In genomic region chr10:77678146-77678545, GRCh38 we compare ENCODE assay signal across 1 cellular context.
TF ChIP-seq lines count a peak whose summit lies in the region.

No MANE protein-coding gene starts in this region.

TF ChIP-seq in GM12878, 131 proteins besides CTCF, POLR2A, EP300 and RAD21:
- TF ChIP-seq PBX3 (IDR thresholded peaks at IDR 0.05; ENCODE audit: insufficient replicate concordance, low read depth, low read length), result no peak
- TF ChIP-seq ZNF274 (IDR thresholded peaks at IDR 0.05; ENCODE audit: insufficient read depth, insufficient read length), result no peak
- no peak for TF ChIP-seq PAX8 (IDR thresholded peaks at IDR 0.05)
- no peak for TF ChIP-seq NR2C2 (IDR thresholded peaks at IDR 0.05; ENCODE audit: borderline replicate concordance, control insufficient read depth, insufficient read length, low read depth)
- TF ChIP-seq IKZF2 (IDR thresholded peaks at IDR 0.05), result no peak
- no peak for TF ChIP-seq PKNOX1 (IDR thresholded peaks at IDR 0.05)
- TF ChIP-seq NBN (IDR thresholded peaks at IDR 0.05), result no peak
- TF ChIP-seq NR2C1 (IDR thresholded peaks at IDR 0.05), result no peak
- no peak for TF ChIP-seq ETV6 (conservative IDR thresholded peaks at IDR 0.05 in 1 of 2, IDR thresholded peaks at IDR 0.05 in 1 of 2; ENCODE audit: borderline replicate concordance in 1 of 2, low read depth in 1 of 2)
- no peak for TF ChIP-seq RUNX3 (IDR thresholded peaks at IDR 0.05; ENCODE audit: low read length)
- TF ChIP-seq NFXL1 (IDR thresholded peaks at IDR 0.05; ENCODE audit: borderline replicate concordance), result no peak
- no peak for TF ChIP-seq NFIC (IDR thresholded peaks at IDR 0.05; ENCODE audit: low read depth, low read length)
- TF ChIP-seq SMC3 (IDR thresholded peaks at IDR 0.05; ENCODE audit: borderline replicate concordance, low read length), result no peak
- TF ChIP-seq EED (IDR thresholded peaks at IDR 0.05; ENCODE audit: low read depth), result no peak
- TF ChIP-seq SREBF1 (IDR thresholded peaks at IDR 0.05; ENCODE audit: low read length), result no peak
